In the genomic region with DNA sequence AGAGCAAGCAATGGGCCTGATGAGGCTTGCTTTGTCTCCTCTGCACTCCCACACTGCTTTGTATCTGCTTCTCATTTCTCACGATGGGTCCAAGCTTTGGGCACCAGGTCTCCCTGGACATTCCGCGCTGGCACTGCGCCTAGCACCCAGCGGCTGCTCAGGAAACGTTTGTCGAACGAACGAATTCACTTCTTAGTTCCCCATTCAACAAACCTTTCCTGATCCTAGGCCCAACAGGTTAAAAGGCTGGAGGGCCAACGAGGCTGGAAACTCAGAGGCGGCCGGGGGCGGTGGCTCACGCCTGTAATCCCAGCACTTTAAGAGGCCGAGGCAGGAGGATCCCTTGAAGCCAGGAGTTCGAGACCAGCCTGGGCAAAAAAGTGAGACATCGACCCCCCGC, we compare ENCODE assay signal across 8 cellular contexts. TPM values are rescaled to one million over a fixed set of nuclear protein-coding genes. Genes with fewer than 3 reads are reported as not detected.
A peak's percentile ranks its signal among the peaks of the same experiment; 100 is the strongest.
DNase-seq lines count a peak whose midpoint lies in the region; ATAC-seq and TF ChIP-seq lines count a peak whose summit lies in the region.

No MANE protein-coding gene starts in this region.

- POLR2A ChIA-PET in MCF 10A (lab: Yijun Ruan, JAX), result interaction anchor here (0.6 to 4.9 kb wide), 18 partner anchors 9 to 875 kb away, joined by 3 to 25 read pairs (median 6); partner anchors contain the start of gene SYNE3

- peaks cover 41% of the 10 kb centered on the region for H3K4me1 Mint-ChIP-seq in MCF 10A (ENCODE audit: insufficient read depth, unreplicated experiment)

- CTCF ChIA-PET in MCF 10A (lab: Yijun Ruan, JAX), result interaction anchor here (0.5 to 3.2 kb wide), 10 partner anchors 11 to 577 kb away, joined by 3 to 18 read pairs (median 3); no protein-coding TSS in a partner anchor

- no peaks in the 10 kb centered on the region for H4K20me1 ChIP-seq in KMS-11 (ENCODE audit: insufficient read depth)

- peak overlapping the region; percentile 93 for H3K27ac Mint-ChIP-seq in MCF 10A (ENCODE audit: low read depth, unreplicated experiment)

- H3K79me2 ChIP-seq in KMS-11 (ENCODE audit: insufficient read depth, low read depth), result peaks cover 73% of the 10 kb centered on the region

- no peak for ATAC-seq in HG03108 (IDR thresholded peaks at IDR 0.05; ENCODE audit: unreplicated experiment)
- no peak for ATAC-seq in GM18511 (IDR thresholded peaks at IDR 0.05; ENCODE audit: unreplicated experiment)

- DNase-seq in AG09309 (ENCODE audit: low read depth) (no peak), MCF 10A (ENCODE audit: unreplicated experiment) (no peak), NOMO-1 treated with dmso at 0.1 percent for 144 hours (lab: John Stamatoyannopoulos, UW; ENCODE audit: unreplicated experiment) (no peak), iPS-NIHi7 (ENCODE audit: extremely low spot score) (no peak)

- H3K27me3 Mint-ChIP-seq in MCF 10A (ENCODE audit: insufficient read depth, unreplicated experiment), result no peaks in the 10 kb centered on the region

- H3K4me2 ChIP-seq in KMS-11, result peak overlapping the region; percentile 96

- H3K9me3 Mint-ChIP-seq in MCF 10A (ENCODE audit: unreplicated experiment), result no peaks in the 10 kb centered on the region

- H3K4me1 ChIP-seq in KMS-11 (ENCODE audit: low read depth, poor library complexity, severe bottlenecking) (peaks cover 26% of the 10 kb centered on the region), mucosa of stomach (ENCODE audit: control insufficient read depth, insufficient read depth, low read length) (peaks cover 42% of the 10 kb centered on the region)

- BruUV-seq in MCF 10A (replicated peaks; lab: Mats Ljungman, UMichigan), result TSS peak; percentile 66

- no peaks in the 10 kb centered on the region for H3K9me3 ChIP-seq in mucosa of stomach (ENCODE audit: control insufficient read depth, low read length)

- H3K4me3 ChIP-seq in AG09309 (ENCODE audit: control insufficient read depth, low read depth, low read length) (peak overlapping the region; percentile 56), KMS-11 (IDR thresholded peaks at IDR 0.05; ENCODE audit: insufficient read depth, low read depth, low read length) (no peak overlapping the region), mucosa of stomach (ENCODE audit: low read length) (peak overlapping the region; percentile 34)

- TF ChIP-seq CTCF in AG09309 (IDR thresholded peaks at IDR 0.05; ENCODE audit: control insufficient read depth, insufficient read depth, low read depth, low read length, missing control alignments) (no peak), KMS-11 (conservative IDR thresholded peaks at IDR 0.05; ENCODE audit: low read depth, low read length) (no peak), MCF 10A (IDR thresholded peaks at IDR 0.05; ENCODE audit: unreplicated experiment) (no peak)

- H3K36me3 ChIP-seq in KMS-11 (ENCODE audit: insufficient read depth), result no peaks in the 10 kb centered on the region
- no peaks in the 10 kb centered on the region for H3K36me3 ChIP-seq in mucosa of stomach (ENCODE audit: control insufficient read depth, insufficient read depth, low read length)

- H3K27me3 ChIP-seq in KMS-11 (ENCODE audit: insufficient read depth, low read depth) (no peaks in the 10 kb centered on the region), mucosa of stomach (ENCODE audit: control insufficient read depth, insufficient read depth, low read length) (no peaks in the 10 kb centered on the region)

- H2AFZ ChIP-seq in KMS-11 (ENCODE audit: low read depth), result no peak overlapping the region

- peaks cover 13% of the 10 kb centered on the region for H3K36me3 Mint-ChIP-seq in MCF 10A (ENCODE audit: insufficient read depth, unreplicated experiment)

- peak overlapping the region; percentile 87 for H3K27ac ChIP-seq in KMS-11

- intact Hi-C loops in MCF 10A (cut with micrococcal nuclease), result loop anchor here (2.0 kb wide), 1 partner anchor 91 kb away; no protein-coding TSS in a partner anchor

- peak overlapping the region; percentile 87 for H3K4me3 Mint-ChIP-seq in MCF 10A (ENCODE audit: unreplicated experiment)

- H3K9ac ChIP-seq in KMS-11 (peak overlapping the region; percentile 88), mucosa of stomach (ENCODE audit: low read length) (peak overlapping the region; percentile 76)

RNA-seq across cellular contexts. Expression of gene GLRX5, which starts 1.0 kb away (rescaled TPM):
- total RNA-seq in MCF 10A (2022), result 32.2 and 39.8 TPM in 2 replicates

RNA-seq across cellular contexts. Expression of gene SYNE3, which starts 17.4 kb away (rescaled TPM):
- total RNA-seq in MCF 10A (2022), result 8.9 and 9.5 TPM in 2 replicates
